1 cellular context compared by ENCODE assay signal in the genomic region with DNA sequence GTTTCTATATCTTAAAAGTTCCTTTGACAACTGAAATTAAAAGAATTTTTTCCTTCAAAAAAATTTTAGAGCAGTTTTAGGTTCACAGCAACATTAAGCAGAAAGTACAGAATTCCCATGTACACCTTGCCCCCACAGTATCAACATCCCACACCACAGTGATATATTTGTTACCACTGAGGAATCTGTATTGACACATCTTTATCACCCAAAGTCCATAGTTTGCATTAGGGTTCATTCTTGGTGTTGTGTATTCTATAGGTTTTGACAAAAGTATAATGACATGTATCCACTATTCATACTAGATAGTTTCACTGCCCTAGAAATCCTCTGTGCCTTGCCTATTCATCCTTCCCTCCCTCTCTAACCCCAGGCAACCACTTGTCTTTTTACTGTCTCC.
A peak's percentile ranks its signal among the peaks of the same experiment; 100 is the strongest.
TF ChIP-seq lines count a peak whose summit lies in the region.

No MANE protein-coding gene starts in this region.

TF ChIP-seq in HepG2, 621 proteins besides CTCF, POLR2A, EP300 and RAD21 (continued from another document):
- TF ChIP-seq ZNF609 (CRISPR knock-in tag; IDR thresholded peaks at IDR 0.05; ENCODE audit: borderline replicate concordance) (peak; percentile 41; the same call in 1 of the 2 replicates), RNF2 (conservative IDR thresholded peaks at IDR 0.05; ENCODE audit: low read depth) (no peak), SOX13 (IDR thresholded peaks at IDR 0.05) (peak; percentile 21; the same call in 1 of the 2 replicates), SOX13 (CRISPR knock-in tag; conservative IDR thresholded peaks at IDR 0.05 in 1 of 2, IDR thresholded peaks at IDR 0.05 in 1 of 2) (peak in 1 of 2 experiments; percentile 79; a peak in 2 of 4 replicates), LCORL (IDR thresholded peaks at IDR 0.05) (peak; percentile 23; the same call in 1 of the 2 replicates), LCORL (CRISPR knock-in tag; IDR thresholded peaks at IDR 0.05) (peak; percentile 44; the same call in 1 of the 2 replicates), SIX1 (CRISPR knock-in tag; IDR thresholded peaks at IDR 0.05; ENCODE audit: borderline replicate concordance) (peak; percentile 66; the same call in 1 of the 2 replicates), FOXP1 (IDR thresholded peaks at IDR 0.05) (peak; percentile 40; the same call in 1 of the 2 replicates), FOXP1 (CRISPR knock-in tag; IDR thresholded peaks at IDR 0.05) (peak; percentile 75; the same call in 1 of the 2 replicates), TBX2 (CRISPR knock-in tag; IDR thresholded peaks at IDR 0.05; ENCODE audit: borderline replicate concordance) (peak; percentile 26; the same call in 1 of the 2 replicates), ZNF335 (CRISPR knock-in tag; IDR thresholded peaks at IDR 0.05) (no peak), SALL1 (CRISPR knock-in tag; IDR thresholded peaks at IDR 0.05) (peak; percentile 55; the same call in 1 of the 2 replicates)
- TF ChIP-seq, protein P1, sequence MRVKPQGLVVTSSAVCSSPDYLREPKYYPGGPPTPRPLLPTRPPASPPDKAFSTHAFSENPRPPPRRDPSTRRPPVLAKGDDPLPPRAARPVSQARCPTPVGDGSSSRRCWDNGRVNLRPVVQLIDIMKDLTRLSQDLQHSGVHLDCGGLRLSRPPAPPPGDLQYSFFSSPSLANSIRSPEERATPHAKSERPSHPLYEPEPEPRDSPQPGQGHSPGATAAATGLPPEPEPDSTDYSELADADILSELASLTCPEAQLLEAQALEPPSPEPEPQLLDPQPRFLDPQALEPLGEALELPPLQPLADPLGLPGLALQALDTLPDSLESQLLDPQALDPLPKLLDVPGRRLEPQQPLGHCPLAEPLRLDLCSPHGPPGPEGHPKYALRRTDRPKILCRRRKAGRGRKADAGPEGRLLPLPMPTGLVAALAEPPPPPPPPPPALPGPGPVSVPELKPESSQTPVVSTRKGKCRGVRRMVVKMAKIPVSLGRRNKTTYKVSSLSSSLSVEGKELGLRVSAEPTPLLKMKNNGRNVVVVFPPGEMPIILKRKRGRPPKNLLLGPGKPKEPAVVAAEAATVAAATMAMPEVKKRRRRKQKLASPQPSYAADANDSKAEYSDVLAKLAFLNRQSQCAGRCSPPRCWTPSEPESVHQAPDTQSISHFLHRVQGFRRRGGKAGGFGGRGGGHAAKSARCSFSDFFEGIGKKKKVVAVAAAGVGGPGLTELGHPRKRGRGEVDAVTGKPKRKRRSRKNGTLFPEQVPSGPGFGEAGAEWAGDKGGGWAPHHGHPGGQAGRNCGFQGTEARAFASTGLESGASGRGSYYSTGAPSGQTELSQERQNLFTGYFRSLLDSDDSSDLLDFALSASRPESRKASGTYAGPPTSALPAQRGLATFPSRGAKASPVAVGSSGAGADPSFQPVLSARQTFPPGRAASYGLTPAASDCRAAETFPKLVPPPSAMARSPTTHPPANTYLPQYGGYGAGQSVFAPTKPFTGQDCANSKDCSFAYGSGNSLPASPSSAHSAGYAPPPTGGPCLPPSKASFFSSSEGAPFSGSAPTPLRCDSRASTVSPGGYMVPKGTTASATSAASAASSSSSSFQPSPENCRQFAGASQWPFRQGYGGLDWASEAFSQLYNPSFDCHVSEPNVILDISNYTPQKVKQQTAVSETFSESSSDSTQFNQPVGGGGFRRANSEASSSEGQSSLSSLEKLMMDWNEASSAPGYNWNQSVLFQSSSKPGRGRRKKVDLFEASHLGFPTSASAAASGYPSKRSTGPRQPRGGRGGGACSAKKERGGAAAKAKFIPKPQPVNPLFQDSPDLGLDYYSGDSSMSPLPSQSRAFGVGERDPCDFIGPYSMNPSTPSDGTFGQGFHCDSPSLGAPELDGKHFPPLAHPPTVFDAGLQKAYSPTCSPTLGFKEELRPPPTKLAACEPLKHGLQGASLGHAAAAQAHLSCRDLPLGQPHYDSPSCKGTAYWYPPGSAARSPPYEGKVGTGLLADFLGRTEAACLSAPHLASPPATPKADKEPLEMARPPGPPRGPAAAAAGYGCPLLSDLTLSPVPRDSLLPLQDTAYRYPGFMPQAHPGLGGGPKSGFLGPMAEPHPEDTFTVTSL (CRISPR knock-in tag; IDR thresholded peaks at IDR 0.05; ENCODE audit: borderline replicate concordance), result peak; percentile 78; the same call in 1 of the 2 replicates
